ENCODE assay signal across 9 cellular contexts in genomic region chr1:225445644-225446297, GRCh38. TPM values are rescaled to one million over a fixed set of nuclear protein-coding genes. Genes with fewer than 3 reads are reported as not detected.
DNase-seq lines count a peak whose midpoint lies in the region; ATAC-seq lines count a peak whose summit lies in the region.
"Had no signal": no experiment of that assay in that cellular context is flagged by ENCODE, and none has a peak within 500 bp of the region (broad histone marks: within the 10 kb centered on the region; RNA-seq: fewer than 3 reads in every experiment).

No MANE protein-coding gene starts in this region.

- no peaks in the 10 kb centered on the region for H3K36me3 Mint-ChIP-seq in activated CD4-positive, alpha-beta memory T cell treated with anti-CD3 and anti-CD28 coated beads for 36 hours

- H3K27me3 Mint-ChIP-seq in activated CD4-positive, alpha-beta memory T cell treated with anti-CD3 and anti-CD28 coated beads for 36 hours = no peaks in the 10 kb centered on the region

- H3K4me3 Mint-ChIP-seq in activated CD4-positive, alpha-beta memory T cell treated with anti-CD3 and anti-CD28 coated beads for 36 hours = peak overlapping the region; percentile 48

- peaks cover 57% of the 10 kb centered on the region for H3K4me1 Mint-ChIP-seq in activated CD4-positive, alpha-beta memory T cell treated with anti-CD3 and anti-CD28 coated beads for 36 hours (ENCODE audit: low read depth)

- POLR2A ChIA-PET in activated CD4-positive, alpha-beta memory T cell treated with anti-CD3 and anti-CD28 coated beads for 36 hours (lab: Charles Lee) = interaction anchor here (0.5 to 3.3 kb wide), 9 partner anchors 9 to 1976 kb away, joined by 3 to 42 read pairs (median 12); partner anchors contain the start of genes LBR, SDE2 and SRP9

- peak; percentile 46 for DNase-seq in NCI-H146 treated with DMSO at 0.1 percent for 48 hours (lab: John Stamatoyannopoulos, UW; ENCODE audit: unreplicated experiment)
- no peak for DNase-seq in NCI-H146 (lab: John Stamatoyannopoulos, UW)
- peak; percentile 48 for DNase-seq in activated CD4-positive, alpha-beta memory T cell treated with anti-CD3 and anti-CD28 coated beads for 36 hours
- peak; percentile 41 for DNase-seq in iris pigment epithelial cell (ENCODE audit: low read depth)
- peak; percentile 16 for DNase-seq in stimulated activated naive CD8-positive, alpha-beta T cell treated with anti-CD3 and anti-CD28 coated beads, Interleukin-15, Interleukin-2, amounts not matched to agents 100 U/mL and 50 U/mL, for 24 hours
- DNase-seq in DMS114 treated with DMSO at 0.1 percent for 48 hours (lab: John Stamatoyannopoulos, UW; ENCODE audit: unreplicated experiment) = no peak
- no peak for DNase-seq in COR-L47 (lab: John Stamatoyannopoulos, UW)
- DNase-seq: 8988T had no signal

- intact Hi-C loops in activated CD4-positive, alpha-beta memory T cell treated with anti-CD3 and anti-CD28 coated beads for 36 hours (cut with micrococcal nuclease) = loop anchor here (1.0 to 10.0 kb wide), 6 partner anchors 9 to 1611 kb away; partner anchors contain the start of genes LBR and PYCR2

- H3K9me3 Mint-ChIP-seq in activated CD4-positive, alpha-beta memory T cell treated with anti-CD3 and anti-CD28 coated beads for 36 hours = no peaks in the 10 kb centered on the region

- no peak for ATAC-seq in stimulated activated naive CD8-positive, alpha-beta T cell treated with anti-CD3 and anti-CD28 coated beads, Interleukin-15, Interleukin-2, amounts not matched to agents 100 U/mL and 50 U/mL, for 24 hours
- no peak for ATAC-seq in GM21786 (IDR thresholded peaks at IDR 0.05; ENCODE audit: unreplicated experiment)

- CTCF ChIA-PET in activated CD4-positive, alpha-beta memory T cell treated with anti-CD3 and anti-CD28 coated beads for 36 hours (lab: Charles Lee) = interaction anchor here (1.0 to 1.6 kb wide), 3 partner anchors 9 to 28 kb away, joined by 4 to 15 read pairs (median 5); no protein-coding TSS in a partner anchor

- peak overlapping the region; percentile 93 for H3K27ac Mint-ChIP-seq in activated CD4-positive, alpha-beta memory T cell treated with anti-CD3 and anti-CD28 coated beads for 36 hours

RNA-seq across cellular contexts. Expression of gene LBR, which starts 17.9 kb away (rescaled TPM):
- total RNA-seq in activated CD4-positive, alpha-beta memory T cell treated with anti-CD3 and anti-CD28 coated beads for 36 hours = 100 to 1,000 TPM; 146 to 148 TPM

Comparison
In these comparisons a context has a peak if more than half of its experiments do, and no peak if none do; other contexts are left out.
1. DNase-seq: peak in NCI-H146 treated with DMSO at 0.1 percent for 48 hours (single experiment), activated CD4-positive, alpha-beta memory T cell treated with anti-CD3 and anti-CD28 coated beads for 36 hours (single experiment), iris pigment epithelial cell (single experiment) and stimulated activated naive CD8-positive, alpha-beta T cell treated with anti-CD3 and anti-CD28 coated beads, Interleukin-15, Interleukin-2, amounts not matched to agents 100 U/mL and 50 U/mL, for 24 hours (single experiment); none in NCI-H146 (single experiment), DMS114 treated with DMSO at 0.1 percent for 48 hours (single experiment) and COR-L47 (single experiment).